24 cellular contexts compared by ENCODE assay signal in the genomic region with DNA sequence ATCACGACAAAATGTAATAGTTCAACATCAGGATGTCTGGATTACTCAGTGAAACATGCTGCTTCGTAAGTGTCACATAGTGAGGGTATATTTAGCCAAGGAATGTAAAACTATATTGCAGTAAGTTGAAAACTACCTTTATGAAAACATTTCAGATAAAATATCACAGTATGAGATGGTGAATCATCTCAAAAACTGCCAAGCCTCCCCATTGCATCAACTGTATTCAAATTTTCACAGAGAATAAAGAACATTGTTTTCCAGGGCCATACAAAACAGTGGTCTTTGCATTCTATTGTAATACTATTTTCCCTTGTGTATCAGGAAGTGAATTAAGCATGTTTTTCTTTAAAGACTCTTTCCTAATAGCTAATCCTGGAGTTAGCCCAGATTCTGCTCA. TPM values are rescaled to one million over a fixed set of nuclear protein-coding genes. Genes with fewer than 3 reads are reported as not detected.
DNase-seq lines count a peak whose midpoint lies in the region; ATAC-seq and TF ChIP-seq lines count a peak whose summit lies in the region.
"Had no signal": no experiment of that assay in that cellular context is flagged by ENCODE, and none has a peak within 500 bp of the region (broad histone marks: within the 10 kb centered on the region; RNA-seq: fewer than 3 reads in every experiment).

No MANE protein-coding gene starts in this region.

- peak; percentile 16 for DNase-seq in HT1080 (ENCODE audit: low read depth)
- peak; percentile 50 for DNase-seq in brain pericyte (ENCODE audit: low read depth, low spot score)
- DNase-seq in fibroblast of the conjunctiva (ENCODE audit: low read depth): peak; percentile 17
- peak; percentile 25 for DNase-seq in skeletal muscle cell (ENCODE audit: low read depth)
- DNase-seq in NCI-H1417 treated with DMSO at 0.1 percent for 48 hours (lab: John Stamatoyannopoulos, UW): no peak
- DNase-seq in GDM1 (lab: John Stamatoyannopoulos, UW): no peak
- DNase-seq in endodermal cell: no peak
- DNase-seq: activated CD4-positive, alpha-beta T cell treated with anti-CD3 and anti-CD28 coated beads, Interleukin-2, amount 50 U/mL, for 1 hour; body of pancreas; cortex of kidney; EL; foreskin melanocyte; NCI-H1105 treated with DMSO at 0.1 percent for 48 hours; NCI-H510A treated with DMSO at 0.1 percent for 48 hours; retina; T-helper 2 cell had no signal

- no peak for TF ChIP-seq CTCF in endodermal cell (conservative IDR thresholded peaks at IDR 0.05)

- H3K4me1 Mint-ChIP-seq in endodermal cell: no peaks in the 10 kb centered on the region
- H3K4me1 Mint-ChIP-seq: activated naive CD4-positive, alpha-beta T cell treated with anti-CD3 and anti-CD28 coated beads, Interleukin-2, amount 50 U/mL, for 24 hours; CD14-positive monocyte had no signal

- WGBS in endodermal cell (ENCODE audit: insufficient coverage in 1 of 2, insufficient read length in 1 of 2), 2 experiments: 75 to 92% methylated on average over 1 to 2 of the region's 2 CpGs

- no peaks in the 10 kb centered on the region for H3K36me3 Mint-ChIP-seq in endodermal cell (ENCODE audit: low read depth)
- H3K36me3 Mint-ChIP-seq: activated naive CD4-positive, alpha-beta T cell treated with anti-CD3 and anti-CD28 coated beads, Interleukin-2, amount 50 U/mL, for 24 hours; CD14-positive monocyte had no signal

- H3K27me3 Mint-ChIP-seq in endodermal cell (ENCODE audit: insufficient read depth): no peaks in the 10 kb centered on the region

- H3K4me3 ChIP-seq in skeletal muscle cell (ENCODE audit: low read depth, low read length) (no peak overlapping the region), endodermal cell (ENCODE audit: low read length) (no peak overlapping the region)
- H3K4me3 ChIP-seq: body of pancreas, GM23338, SJSA1 had no signal

- no peak overlapping the region for H3K27ac Mint-ChIP-seq in endodermal cell
- H3K27ac Mint-ChIP-seq: activated naive CD4-positive, alpha-beta T cell treated with anti-CD3 and anti-CD28 coated beads, Interleukin-2, amount 50 U/mL, for 24 hours; CD14-positive monocyte; GM23338 had no signal

- H3K4me3 Mint-ChIP-seq in endodermal cell: no peak overlapping the region
- H3K4me3 Mint-ChIP-seq: activated naive CD4-positive, alpha-beta T cell treated with anti-CD3 and anti-CD28 coated beads, Interleukin-2, amount 50 U/mL, for 24 hours; CD14-positive monocyte; GM23338 had no signal

- H3K27ac ChIP-seq in endodermal cell (ENCODE audit: low read depth, low read length): no peak overlapping the region
- H3K27ac ChIP-seq: body of pancreas, SJSA1, WERI-Rb-1 had no signal

- no peaks in the 10 kb centered on the region for H3K27me3 ChIP-seq in endodermal cell (ENCODE audit: control insufficient read depth, insufficient read depth, low read length, poor library complexity, severe bottlenecking)
- H3K27me3 ChIP-seq: body of pancreas, SJSA1 had no signal

- no peaks in the 10 kb centered on the region for H3K4me1 ChIP-seq in endodermal cell (ENCODE audit: control insufficient read depth, insufficient read depth, low read length)
- H3K4me1 ChIP-seq: body of pancreas, SJSA1 had no signal

- H3K9me3 ChIP-seq in endodermal cell (ENCODE audit: control insufficient read depth, low read length): no peaks in the 10 kb centered on the region
- H3K9me3 ChIP-seq: body of pancreas, SJSA1 had no signal

- H3K9me3 Mint-ChIP-seq in endodermal cell: no peaks in the 10 kb centered on the region
- H3K9me3 Mint-ChIP-seq: activated naive CD4-positive, alpha-beta T cell treated with anti-CD3 and anti-CD28 coated beads, Interleukin-2, amount 50 U/mL, for 24 hours; GM23338 had no signal

- no peaks in the 10 kb centered on the region for H3K36me3 ChIP-seq in endodermal cell (ENCODE audit: control insufficient read depth, insufficient read depth, low read length)
- H3K36me3 ChIP-seq: SJSA1, WERI-Rb-1 had no signal

- no peak for ATAC-seq in HG03159 (IDR thresholded peaks at IDR 0.05; ENCODE audit: unreplicated experiment)
- ATAC-seq: body of pancreas, GM23338 had no signal

- H3K9ac ChIP-seq in endodermal cell (ENCODE audit: extremely low read depth, low read length, poor library complexity, severe bottlenecking): no peak overlapping the region

RNA-seq across cellular contexts. Expression of gene MSTN, which starts 47.6 kb away (rescaled TPM):
- total RNA-seq in HT1080 (2014; rRNA removed; shearing (Covaris generic)): 0.03 TPM in 1 of 2 replicates, not detected in the other
- polyA plus RNA-seq in HT1080 (2015; cell fraction: cytosol; rRNA removed): not detected in 2 replicates
- polyA plus RNA-seq in HT1080 (2015; cell fraction: nucleus; rRNA removed): not detected in 2 replicates
- total RNA-seq in endodermal cell: not detected
- 3.3 TPM for polyA plus RNA-seq in endodermal cell (2013, experiment 1 of 2)
- 3.2 TPM for polyA plus RNA-seq in endodermal cell (2013, experiment 2 of 2)
- total RNA-seq: body of pancreas, lung microvascular endothelial cell had no signal
- polyA plus RNA-seq: CD14-positive monocyte, GM23338, keratinocyte had no signal

Comparison
In these comparisons a context has a peak if more than half of its experiments do, and no peak if none do; other contexts are left out.
1. DNase-seq: peak in HT1080 (single experiment), brain pericyte (single experiment), fibroblast of the conjunctiva (single experiment) and skeletal muscle cell (single experiment); none in NCI-H1417 treated with DMSO at 0.1 percent for 48 hours (single experiment), GDM1 (single experiment) and endodermal cell (single experiment).